8 cellular contexts compared by ENCODE assay signal in genomic region chr9:129174724-129175514, GRCh38. TPM values are rescaled to one million over a fixed set of nuclear protein-coding genes. Genes with fewer than 3 reads are reported as not detected.
DNase-seq lines count a peak whose midpoint lies in the region; ATAC-seq and TF ChIP-seq lines count a peak whose summit lies in the region.

No MANE protein-coding gene starts in this region.

- H3K27me3 Mint-ChIP-seq in activated T-helper 2 cell treated with anti-CD3 and anti-CD28 coated beads, Interferon-gamma antibody, Interleukin-2, Interleukin-4, amounts not matched to agents 10 μg/mL and 5 μg/mL and 100 μg/mL, durations not matched to agents 14 hours and 24 hours and 36 hours (ENCODE audit: low read depth) = peaks cover 7% of the 10 kb centered on the region
- H3K27me3 Mint-ChIP-seq in naive B cell = peaks cover 10 to 45% (median 24%) of the 10 kb centered on the region in 3 donors
- H3K27me3 Mint-ChIP-seq in type B pancreatic cell = no peaks in the 10 kb centered on the region

- H3K27ac Mint-ChIP-seq in activated T-helper 2 cell treated with anti-CD3 and anti-CD28 coated beads, Interferon-gamma antibody, Interleukin-2, Interleukin-4, amounts not matched to agents 10 μg/mL and 5 μg/mL and 100 μg/mL, durations not matched to agents 14 hours and 24 hours and 36 hours = peak overlapping the region; percentile 86
- peak overlapping the region in 2 of 6 donors; percentile 75 to 94 for H3K27ac Mint-ChIP-seq in naive B cell
- peak overlapping the region; percentile 95 for H3K27ac Mint-ChIP-seq in type B pancreatic cell

- no peak for ATAC-seq in naive B cell (ENCODE audit: low read depth in 2 of 2)
- ATAC-seq in GM21423 (IDR thresholded peaks at IDR 0.05; ENCODE audit: unreplicated experiment) = no peak

- TF ChIP-seq CTCF in fibroblast of the aortic adventitia (IDR thresholded peaks at IDR 0.05; ENCODE audit: insufficient read depth, low read length) (no peak), type B pancreatic cell (conservative IDR thresholded peaks at IDR 0.05) (peak; percentile 23)

- peak overlapping the region; percentile 82 for H3K4me3 Mint-ChIP-seq in activated T-helper 2 cell treated with anti-CD3 and anti-CD28 coated beads, Interferon-gamma antibody, Interleukin-2, Interleukin-4, amounts not matched to agents 10 μg/mL and 5 μg/mL and 100 μg/mL, durations not matched to agents 14 hours and 24 hours and 36 hours (ENCODE audit: low read depth)
- H3K4me3 Mint-ChIP-seq in naive B cell = peak overlapping the region; percentile 83 to 95 (median 93)
- H3K4me3 Mint-ChIP-seq in type B pancreatic cell = peak overlapping the region; percentile 93

- H3K4me3 ChIP-seq in fibroblast of the aortic adventitia (ENCODE audit: low read depth, low read length) = peak overlapping the region; percentile 87

- peak; percentile 18 for DNase-seq in stimulated activated CD4-positive, alpha-beta T cell treated with anti-CD3 and anti-CD28 coated beads, Interleukin-12 subunit alpha, Interleukin-12 subunit beta, amount 100 ng/mL, for 4 hours
- no peak for DNase-seq in stimulated activated CD4-positive, alpha-beta T cell treated with anti-CD3 and anti-CD28 coated beads, Interleukin-1b, Interleukin-23, amount 100 ng/mL, for 48 hours
- DNase-seq in NCI-H446 treated with DMSO at 0.1 percent for 48 hours (lab: John Stamatoyannopoulos, UW) = peak; percentile 16
- DNase-seq in activated T-helper 2 cell treated with anti-CD3 and anti-CD28 coated beads, Interferon-gamma antibody, Interleukin-2, Interleukin-4, amounts not matched to agents 10 μg/mL and 5 μg/mL and 100 μg/mL, durations not matched to agents 14 hours and 24 hours and 36 hours (ENCODE audit: low spot score) = peak; percentile 50
- DNase-seq in fibroblast of the aortic adventitia (ENCODE audit: low read depth) = peak; percentile 94
- peak; percentile 9 for DNase-seq in naive B cell
- no peak for DNase-seq in type B pancreatic cell (ENCODE audit: extremely low spot score, unreplicated experiment)

- no peaks in the 10 kb centered on the region for H3K9me3 Mint-ChIP-seq in activated T-helper 2 cell treated with anti-CD3 and anti-CD28 coated beads, Interferon-gamma antibody, Interleukin-2, Interleukin-4, amounts not matched to agents 10 μg/mL and 5 μg/mL and 100 μg/mL, durations not matched to agents 14 hours and 24 hours and 36 hours
- H3K9me3 Mint-ChIP-seq in naive B cell (no peaks in the 10 kb centered on the region), type B pancreatic cell (no peaks in the 10 kb centered on the region)

- intact Hi-C loops in activated T-helper 2 cell treated with anti-CD3 and anti-CD28 coated beads, Interferon-gamma antibody, Interleukin-2, Interleukin-4, amounts not matched to agents 10 μg/mL and 5 μg/mL and 100 μg/mL, durations not matched to agents 14 hours and 24 hours and 36 hours (cut with micrococcal nuclease) = loop anchor here (2.0 to 5.0 kb wide), 5 partner anchors 97 to 436 kb away; no protein-coding TSS in a partner anchor

- peaks cover 18% of the 10 kb centered on the region for H3K4me1 Mint-ChIP-seq in activated T-helper 2 cell treated with anti-CD3 and anti-CD28 coated beads, Interferon-gamma antibody, Interleukin-2, Interleukin-4, amounts not matched to agents 10 μg/mL and 5 μg/mL and 100 μg/mL, durations not matched to agents 14 hours and 24 hours and 36 hours (ENCODE audit: low read depth)
- H3K4me1 Mint-ChIP-seq in naive B cell (peaks cover 5 to 19% (median 9%) of the 10 kb centered on the region in 3 donors), type B pancreatic cell (ENCODE audit: unreplicated experiment) (peaks cover 30% of the 10 kb centered on the region)

- no peaks in the 10 kb centered on the region for H3K36me3 Mint-ChIP-seq in activated T-helper 2 cell treated with anti-CD3 and anti-CD28 coated beads, Interferon-gamma antibody, Interleukin-2, Interleukin-4, amounts not matched to agents 10 μg/mL and 5 μg/mL and 100 μg/mL, durations not matched to agents 14 hours and 24 hours and 36 hours (ENCODE audit: low read depth)
- H3K36me3 Mint-ChIP-seq in naive B cell (no peaks in the 10 kb centered on the region), type B pancreatic cell (no peaks in the 10 kb centered on the region)

RNA-seq across cellular contexts. Expression of gene IER5L, which starts 3.1 kb away (rescaled TPM):
- 8.6 and 9.3 TPM in 2 replicates for total RNA-seq in activated T-helper 2 cell treated with anti-CD3 and anti-CD28 coated beads, Interferon-gamma antibody, Interleukin-2, Interleukin-4, amounts not matched to agents 10 μg/mL and 5 μg/mL and 100 μg/mL, durations not matched to agents 14 hours and 24 hours and 36 hours
- 28.0 and 42.0 TPM in 2 replicates for total RNA-seq in fibroblast of the aortic adventitia (ENCODE audit: low replicate concordance)
- polyA plus RNA-seq in naive B cell (ENCODE audit: low read depth in 6 of 6) = under 1 TPM in 2 of 6 donors, not detected in 4; 0.09 TPM
- 22.3 and 37.5 TPM in 2 replicates for total RNA-seq in type B pancreatic cell (ENCODE audit: low replicate concordance)

Comparison
In these comparisons a context has a peak if more than half of its experiments do, and no peak if none do; other contexts are left out.
1. DNase-seq: peak in stimulated activated CD4-positive, alpha-beta T cell treated with anti-CD3 and anti-CD28 coated beads, Interleukin-12 subunit alpha, Interleukin-12 subunit beta, amount 100 ng/mL, for 4 hours (single experiment), NCI-H446 treated with DMSO at 0.1 percent for 48 hours (single experiment), activated T-helper 2 cell treated with anti-CD3 and anti-CD28 coated beads, Interferon-gamma antibody, Interleukin-2, Interleukin-4, amounts not matched to agents 10 μg/mL and 5 μg/mL and 100 μg/mL, durations not matched to agents 14 hours and 24 hours and 36 hours (single experiment), fibroblast of the aortic adventitia (single experiment) and naive B cell (single experiment); none in stimulated activated CD4-positive, alpha-beta T cell treated with anti-CD3 and anti-CD28 coated beads, Interleukin-1b, Interleukin-23, amount 100 ng/mL, for 48 hours (single experiment) and type B pancreatic cell (single experiment).
2. Peak in every context shown above with its lines, with median percentiles within 50 percentile points of each other: H3K4me3 Mint-ChIP-seq.